21 cellular contexts compared by ENCODE assay signal in the genomic region with DNA sequence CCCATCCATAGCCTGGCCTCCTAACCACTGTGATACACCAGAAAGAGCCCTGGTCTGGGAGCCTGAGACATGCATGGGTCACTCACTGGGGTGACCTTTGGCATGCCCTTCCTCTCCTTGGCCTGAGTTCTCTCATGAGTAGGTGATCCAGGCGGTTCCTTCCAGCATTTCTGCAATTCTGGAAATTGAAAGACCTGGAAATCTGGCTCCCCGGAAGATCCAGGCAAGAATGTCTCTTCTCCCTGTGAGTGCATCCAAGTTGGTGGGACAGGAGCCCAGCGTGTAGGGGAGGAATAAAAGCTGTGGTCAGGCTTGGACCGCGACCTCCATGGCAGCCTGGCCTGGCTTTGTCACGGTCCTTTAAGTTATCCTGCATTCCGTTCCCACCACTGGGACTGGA.
"Had no signal": no experiment of that assay in that cellular context is flagged by ENCODE, and none has a peak within 500 bp of the region (broad histone marks: within the 10 kb centered on the region; RNA-seq: fewer than 3 reads in every experiment).

No MANE protein-coding gene starts in this region.

- H3K27ac ChIP-seq: SJCRH30 had no signal

- ATAC-seq: HepG2, Right ventricle myocardium inferior, SK-N-SH treated with all-trans-retinoic acid at 6 μM for 48 hours had no signal

- H3K36me3 ChIP-seq: MG63, SJCRH30 had no signal

- H3K4me3 ChIP-seq: MG63, SJCRH30 had no signal

- H3K27me3 ChIP-seq: MG63, SJCRH30 had no signal

- H3K4me1 ChIP-seq: SJCRH30 had no signal

- DNase-seq: IMR-90, Karpas-422, KG1, MG63, NCI-H1092 treated with DMSO at 0.1 percent for 48 hours, NCI-H1436, NCI-H187, NCI-H2029, NCI-H2081 treated with DMSO at 0.1 percent for 48 hours, NCI-H2171, NCI-H226, NCI-H446, NCI-H510A, NCI-H524 treated with DMSO at 0.1 percent for 48 hours, NCI-H69, NCI-H774, SHP77 treated with DMSO at 0.1 percent for 48 hours, SJCRH30 had no signal

- H3K9me3 ChIP-seq: MG63, SJCRH30 had no signal
